Comparison of ENCODE assay signal across 22 cellular contexts in the genomic region with DNA sequence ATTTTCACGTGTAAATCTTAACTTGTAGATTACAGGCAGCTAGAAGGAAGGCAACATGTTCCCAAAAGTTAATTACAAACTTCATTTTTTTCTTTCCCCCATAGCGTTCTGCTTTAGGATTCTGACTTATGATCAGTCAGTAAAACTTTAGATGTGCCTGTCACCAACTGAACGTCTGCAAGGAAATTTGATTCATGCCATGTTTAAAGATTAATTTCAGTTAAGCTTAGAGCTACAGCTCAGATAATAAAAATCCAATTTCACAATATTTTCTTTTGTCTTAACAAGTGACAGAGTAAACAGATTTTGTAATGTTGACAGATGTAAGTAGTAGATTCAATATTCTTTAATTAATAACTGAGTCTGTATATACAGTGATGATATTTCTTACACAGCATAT.
"Had no signal": no experiment of that assay in that cellular context is flagged by ENCODE, and none has a peak within 500 bp of the region (broad histone marks: within the 10 kb centered on the region; RNA-seq: fewer than 3 reads in every experiment).

No MANE protein-coding gene starts in this region.

- H3K9me3 ChIP-seq: lower lobe of right lung had no signal

- H3K36me3 ChIP-seq: esophagus muscularis mucosa, gastroesophageal sphincter, heart right ventricle, lower lobe of right lung, tibial artery had no signal

- H3K27me3 ChIP-seq: esophagus muscularis mucosa, gastroesophageal sphincter, heart right ventricle, tibial artery had no signal

- FAIRE-seq: endometrium, urothelium cell line had no signal

- H3K4me1 ChIP-seq: esophagus muscularis mucosa, gastroesophageal sphincter, lower lobe of right lung, tibial artery had no signal

- H3K4me3 ChIP-seq: coronary artery, esophagus muscularis mucosa, gastroesophageal sphincter, heart right ventricle, lower lobe of right lung, skin epidermis, tibial artery had no signal

- H3K27ac ChIP-seq: coronary artery, esophagus muscularis mucosa, gastroesophageal sphincter, heart right ventricle, lower lobe of right lung, skin epidermis, tibial artery had no signal

- DNase-seq: activated CD4-positive, alpha-beta T cell treated with anti-CD3 and anti-CD28 coated beads, Interleukin-2, amount 10 ng/mL, durations not matched to agents 7 days and 5 days; activated CD8-positive, alpha-beta T cell treated with anti-CD3 and anti-CD28 coated beads, Interleukin-2, amount 10 ng/mL, durations not matched to agents 7 days and 5 days; activated naive CD4-positive, alpha-beta T cell treated with anti-CD3 and anti-CD28 coated beads for 36 hours; activated T-cell treated with anti-CD3 and anti-CD28 coated beads, Interleukin-2, amount 50 U/mL, for 24 hours; anterior cingulate cortex; central memory CD4-positive, alpha-beta T cell; heart right ventricle; immature natural killer cell; lower lobe of right lung; nephron progenitor cell; nucleus accumbens; stimulated activated naive CD8-positive, alpha-beta T cell treated with anti-CD3 and anti-CD28 coated beads, Interleukin-15, Interleukin-2, amounts not matched to agents 100 U/mL and 50 U/mL, for 24 hours; substantia nigra; T-cell; tibial artery had no signal

- ATAC-seq: activated CD4-positive, CD25-positive, alpha-beta regulatory T cell treated with anti-CD3 and anti-CD28 coated beads, Interleukin-2, amount 50 U/mL, for 24 hours; activated CD8-positive, alpha-beta T cell treated with anti-CD3 and anti-CD28 coated beads, Interleukin-2, amount 10 ng/mL, durations not matched to agents 7 days and 5 days; gastroesophageal sphincter; heart right ventricle; lower lobe of right lung; stimulated activated naive CD8-positive, alpha-beta T cell treated with anti-CD3 and anti-CD28 coated beads, Interleukin-15, Interleukin-2, amounts not matched to agents 100 U/mL and 50 U/mL, for 24 hours; T-cell had no signal
